ENCODE assay signal across 21 cellular contexts in genomic region chr9:95650720-95651119, GRCh38.
DNase-seq lines count a peak whose midpoint lies in the region; ATAC-seq and TF ChIP-seq lines count a peak whose summit lies in the region.
"Had no signal": no experiment of that assay in that cellular context is flagged by ENCODE, and none has a peak within 500 bp of the region (broad histone marks: within the 10 kb centered on the region; RNA-seq: fewer than 3 reads in every experiment).

No MANE protein-coding gene starts in this region.

- no peaks in the 10 kb centered on the region for H4K20me1 ChIP-seq in osteoblast (ENCODE audit: insufficient read depth, low read length)
- H4K20me1 ChIP-seq: BLaER1 treated with 17β-estradiol and CSF1 and Interleukin-3, amounts not matched to agents 10 nM and 100 nM had no signal

- no peak for TF ChIP-seq POLR2A in heart left ventricle (IDR thresholded peaks at IDR 0.05)

- no peak overlapping the region for H3K27ac Mint-ChIP-seq in HFFc6
- H3K27ac Mint-ChIP-seq: CD4-positive, alpha-beta T cell; GM23338; H9 had no signal

- peak; percentile 5 for ATAC-seq in Right ventricle myocardium inferior
- ATAC-seq in heart left ventricle: no peak
- ATAC-seq: A549, GM23338, HCT116 had no signal

- H3K4me1 ChIP-seq in heart left ventricle: no peaks in the 10 kb centered on the region
- H3K4me1 ChIP-seq in osteoblast (ENCODE audit: insufficient read depth, low read length): peaks cover 7% of the 10 kb centered on the region
- H3K4me1 ChIP-seq: A549; BE2C; BLaER1 treated with 17β-estradiol and CSF1 and Interleukin-3, amounts not matched to agents 10 nM and 100 nM had no signal

- H3K4me3 ChIP-seq in heart left ventricle (no peak overlapping the region), osteoblast (ENCODE audit: insufficient read depth, low read length) (peak overlapping the region; percentile 70)
- H3K4me3 ChIP-seq: A549; BLaER1 treated with 17β-estradiol and CSF1 and Interleukin-3, amounts not matched to agents 10 nM and 100 nM; GM23338 had no signal

- peaks cover 8% of the 10 kb centered on the region; the same call in 1 of the 2 replicates for H3K27me3 Mint-ChIP-seq in HFFc6 (ENCODE audit: insufficient read depth)
- H3K27me3 Mint-ChIP-seq: CD4-positive, alpha-beta T cell had no signal

- TF ChIP-seq CTCF in heart left ventricle (IDR thresholded peaks at IDR 0.05) (no peak), HFFc6 (IDR thresholded peaks at IDR 0.05) (no peak), osteoblast (IDR thresholded peaks at IDR 0.05; ENCODE audit: extremely low read depth, low read depth, low read length) (no peak)

- WGBS in heart left ventricle, 4 donors: 71 to 86% (median 76%) methylated on average over 3 of the region's 3 CpGs

- H3K9me3 ChIP-seq in heart left ventricle (peaks cover 0 to 5% (median 0%) of the 10 kb centered on the region in 12 donors), osteoblast (ENCODE audit: low read depth, low read length) (no peaks in the 10 kb centered on the region)
- H3K9me3 ChIP-seq: A549, BE2C had no signal

- peak overlapping the region; percentile 86 for H3K4me2 ChIP-seq in osteoblast (ENCODE audit: insufficient read depth, low read length)
- H3K4me2 ChIP-seq: A549; BLaER1 treated with 17β-estradiol and CSF1 and Interleukin-3, amounts not matched to agents 10 nM and 100 nM; GM23338 had no signal

- H3K27me3 ChIP-seq in heart left ventricle (no peaks in the 10 kb centered on the region), osteoblast (ENCODE audit: insufficient read depth, low read length) (no peaks in the 10 kb centered on the region)
- H3K27me3 ChIP-seq: BE2C; BLaER1 treated with 17β-estradiol and CSF1 and Interleukin-3, amounts not matched to agents 10 nM and 100 nM had no signal

- no peaks in the 10 kb centered on the region for H3K9me3 Mint-ChIP-seq in HFFc6
- H3K9me3 Mint-ChIP-seq: GM23338 had no signal

- H3K36me3 Mint-ChIP-seq in HFFc6 (ENCODE audit: low read depth): no peaks in the 10 kb centered on the region
- H3K36me3 Mint-ChIP-seq: CD14-positive monocyte had no signal

- no peak overlapping the region for H3K27ac ChIP-seq in heart left ventricle
- H3K27ac ChIP-seq in osteoblast (ENCODE audit: low read depth, low read length): no peak overlapping the region
- H3K27ac ChIP-seq: A549; BLaER1 treated with 17β-estradiol and CSF1 and Interleukin-3, amounts not matched to agents 10 nM and 100 nM had no signal

- no peak for DNase-seq in Right ventricle myocardium inferior (ENCODE audit: missing footprints)
- no peak for DNase-seq in heart left ventricle
- DNase-seq in HFFc6: no peak
- DNase-seq in osteoblast (ENCODE audit: insufficient read length, low spot score, missing footprints): no peak
- no peak for DNase-seq in stimulated activated CD4-positive, alpha-beta T cell treated with anti-CD3 and anti-CD28 coated beads, Interleukin-4, amount 100 ng/mL, for 4 hours
- DNase-seq in activated CD4-positive, alpha-beta T cell treated with anti-CD3 and anti-CD28 coated beads for 48 hours: no peak
- DNase-seq: 8988T; ACHN; AML-193; BE2C; CD4-positive, alpha-beta T cell; CD8-positive, alpha-beta memory T cell; DMS 273 treated with DMSO at 0.1 percent for 48 hours; DMS79 treated with DMSO at 0.1 percent for 48 hours; GF-D8; H9 had no signal

- H2AFZ ChIP-seq in osteoblast (ENCODE audit: low read length): peak overlapping the region; percentile 99
- H2AFZ ChIP-seq: GM23338 had no signal

- H3K4me3 Mint-ChIP-seq in HFFc6: peak overlapping the region; percentile 69; the same call in 1 of the 2 replicates
- H3K4me3 Mint-ChIP-seq: CD14-positive monocyte; CD4-positive, alpha-beta T cell; CD8-positive, alpha-beta memory T cell; GM23338; H9 had no signal

- H3K36me3 ChIP-seq in heart left ventricle (no peaks in the 10 kb centered on the region), osteoblast (ENCODE audit: insufficient read depth, low read length) (no peaks in the 10 kb centered on the region)
- H3K36me3 ChIP-seq: BE2C; BLaER1 treated with 17β-estradiol and CSF1 and Interleukin-3, amounts not matched to agents 10 nM and 100 nM had no signal

- intact Hi-C loops in Right ventricle myocardium inferior (cut with DNase I) (no loop called here), heart left ventricle (cut with DNase I) (no loop called here)

- peaks cover 13% of the 10 kb centered on the region for H3K4me1 Mint-ChIP-seq in HFFc6 (ENCODE audit: low read depth)
- H3K4me1 Mint-ChIP-seq: CD14-positive monocyte had no signal

- H3K79me2 ChIP-seq in osteoblast (ENCODE audit: insufficient read depth, low read length): no peaks in the 10 kb centered on the region
